In the genomic region with DNA sequence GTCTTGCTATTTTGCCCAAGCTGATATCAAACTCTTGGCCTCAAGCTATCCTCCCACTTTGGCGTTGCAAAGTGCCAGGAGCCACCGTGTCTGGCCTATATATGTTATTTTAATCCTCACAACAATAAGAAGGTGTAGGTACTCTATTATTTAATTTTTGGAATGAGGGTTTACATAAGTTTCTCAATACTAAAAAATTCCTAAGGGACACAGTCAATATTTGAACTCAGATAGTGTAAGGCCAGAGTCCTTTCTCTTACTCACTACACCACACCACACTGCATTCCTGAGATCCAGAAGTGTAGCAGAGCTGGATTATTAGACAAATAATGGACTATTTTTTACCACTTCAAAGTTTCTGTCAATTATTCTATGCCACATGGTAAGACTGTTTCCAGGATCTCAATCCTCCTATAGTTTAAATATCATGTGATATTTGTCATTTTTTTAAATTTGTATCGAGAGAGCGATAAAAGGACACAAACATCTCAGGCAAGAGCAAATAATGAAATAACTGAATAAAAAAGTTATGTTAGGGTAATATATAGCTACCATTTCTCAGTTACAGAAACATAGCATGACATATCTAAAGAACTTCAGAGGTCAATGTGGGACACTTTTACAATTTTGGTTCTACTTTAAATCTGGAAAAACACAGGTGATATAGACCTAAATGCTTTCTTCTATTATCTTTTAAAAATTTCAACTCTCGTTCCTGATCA, we compare ENCODE assay signal across 1 cellular context.
TF ChIP-seq lines count a peak whose summit lies in the region.

No MANE protein-coding gene starts in this region.

TF ChIP-seq in HepG2, 621 proteins besides CTCF, POLR2A, EP300 and RAD21 (continued from another document and continues in another):
- TF ChIP-seq SP1 (IDR thresholded peaks at IDR 0.05): no peak
- no peak for TF ChIP-seq SP1 (CRISPR knock-in tag; IDR thresholded peaks at IDR 0.05)
- no peak for TF ChIP-seq ZBTB8A (CRISPR knock-in tag; IDR thresholded peaks at IDR 0.05; ENCODE audit: borderline replicate concordance, low read depth)
- TF ChIP-seq DNMT3B (CRISPR knock-in tag; conservative IDR thresholded peaks at IDR 0.05): no peak; the same call in 1 of the 2 replicates
- TF ChIP-seq ZNF362 (CRISPR knock-in tag; IDR thresholded peaks at IDR 0.05; ENCODE audit: borderline replicate concordance): peak; percentile 83; the same call in 1 of the 2 replicates
- TF ChIP-seq ZNF574 (CRISPR knock-in tag; IDR thresholded peaks at IDR 0.05): no peak
- peak; percentile 72 for TF ChIP-seq TCF7L2 (IDR thresholded peaks at IDR 0.05; ENCODE audit: low read depth, low read length)
- TF ChIP-seq SP4 (CRISPR knock-in tag; IDR thresholded peaks at IDR 0.05): no peak
- TF ChIP-seq, protein P1, sequence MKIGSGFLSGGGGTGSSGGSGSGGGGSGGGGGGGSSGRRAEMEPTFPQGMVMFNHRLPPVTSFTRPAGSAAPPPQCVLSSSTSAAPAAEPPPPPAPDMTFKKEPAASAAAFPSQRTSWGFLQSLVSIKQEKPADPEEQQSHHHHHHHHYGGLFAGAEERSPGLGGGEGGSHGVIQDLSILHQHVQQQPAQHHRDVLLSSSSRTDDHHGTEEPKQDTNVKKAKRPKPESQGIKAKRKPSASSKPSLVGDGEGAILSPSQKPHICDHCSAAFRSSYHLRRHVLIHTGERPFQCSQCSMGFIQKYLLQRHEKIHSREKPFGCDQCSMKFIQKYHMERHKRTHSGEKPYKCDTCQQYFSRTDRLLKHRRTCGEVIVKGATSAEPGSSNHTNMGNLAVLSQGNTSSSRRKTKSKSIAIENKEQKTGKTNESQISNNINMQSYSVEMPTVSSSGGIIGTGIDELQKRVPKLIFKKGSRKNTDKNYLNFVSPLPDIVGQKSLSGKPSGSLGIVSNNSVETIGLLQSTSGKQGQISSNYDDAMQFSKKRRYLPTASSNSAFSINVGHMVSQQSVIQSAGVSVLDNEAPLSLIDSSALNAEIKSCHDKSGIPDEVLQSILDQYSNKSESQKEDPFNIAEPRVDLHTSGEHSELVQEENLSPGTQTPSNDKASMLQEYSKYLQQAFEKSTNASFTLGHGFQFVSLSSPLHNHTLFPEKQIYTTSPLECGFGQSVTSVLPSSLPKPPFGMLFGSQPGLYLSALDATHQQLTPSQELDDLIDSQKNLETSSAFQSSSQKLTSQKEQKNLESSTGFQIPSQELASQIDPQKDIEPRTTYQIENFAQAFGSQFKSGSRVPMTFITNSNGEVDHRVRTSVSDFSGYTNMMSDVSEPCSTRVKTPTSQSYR (CRISPR knock-in tag; IDR thresholded peaks at IDR 0.05; ENCODE audit: borderline replicate concordance): peak; percentile 37; the same call in 1 of the 2 replicates
- TF ChIP-seq ZNF776 (CRISPR knock-in tag; IDR thresholded peaks at IDR 0.05): no peak
- no peak for TF ChIP-seq ZFY (CRISPR knock-in tag; IDR thresholded peaks at IDR 0.05)
- TF ChIP-seq ZNF274 (CRISPR knock-in tag; IDR thresholded peaks at IDR 0.05): no peak
- TF ChIP-seq SUZ12 (IDR thresholded peaks at IDR 0.05; ENCODE audit: low read depth, low read length): no peak
- TF ChIP-seq MATR3 (CRISPR knock-in tag; IDR thresholded peaks at IDR 0.05): no peak
- TF ChIP-seq SOX6 (IDR thresholded peaks at IDR 0.05): no peak
- peak; percentile 95 for TF ChIP-seq SOX6 (CRISPR knock-in tag; IDR thresholded peaks at IDR 0.05)
- TF ChIP-seq, protein P2, sequence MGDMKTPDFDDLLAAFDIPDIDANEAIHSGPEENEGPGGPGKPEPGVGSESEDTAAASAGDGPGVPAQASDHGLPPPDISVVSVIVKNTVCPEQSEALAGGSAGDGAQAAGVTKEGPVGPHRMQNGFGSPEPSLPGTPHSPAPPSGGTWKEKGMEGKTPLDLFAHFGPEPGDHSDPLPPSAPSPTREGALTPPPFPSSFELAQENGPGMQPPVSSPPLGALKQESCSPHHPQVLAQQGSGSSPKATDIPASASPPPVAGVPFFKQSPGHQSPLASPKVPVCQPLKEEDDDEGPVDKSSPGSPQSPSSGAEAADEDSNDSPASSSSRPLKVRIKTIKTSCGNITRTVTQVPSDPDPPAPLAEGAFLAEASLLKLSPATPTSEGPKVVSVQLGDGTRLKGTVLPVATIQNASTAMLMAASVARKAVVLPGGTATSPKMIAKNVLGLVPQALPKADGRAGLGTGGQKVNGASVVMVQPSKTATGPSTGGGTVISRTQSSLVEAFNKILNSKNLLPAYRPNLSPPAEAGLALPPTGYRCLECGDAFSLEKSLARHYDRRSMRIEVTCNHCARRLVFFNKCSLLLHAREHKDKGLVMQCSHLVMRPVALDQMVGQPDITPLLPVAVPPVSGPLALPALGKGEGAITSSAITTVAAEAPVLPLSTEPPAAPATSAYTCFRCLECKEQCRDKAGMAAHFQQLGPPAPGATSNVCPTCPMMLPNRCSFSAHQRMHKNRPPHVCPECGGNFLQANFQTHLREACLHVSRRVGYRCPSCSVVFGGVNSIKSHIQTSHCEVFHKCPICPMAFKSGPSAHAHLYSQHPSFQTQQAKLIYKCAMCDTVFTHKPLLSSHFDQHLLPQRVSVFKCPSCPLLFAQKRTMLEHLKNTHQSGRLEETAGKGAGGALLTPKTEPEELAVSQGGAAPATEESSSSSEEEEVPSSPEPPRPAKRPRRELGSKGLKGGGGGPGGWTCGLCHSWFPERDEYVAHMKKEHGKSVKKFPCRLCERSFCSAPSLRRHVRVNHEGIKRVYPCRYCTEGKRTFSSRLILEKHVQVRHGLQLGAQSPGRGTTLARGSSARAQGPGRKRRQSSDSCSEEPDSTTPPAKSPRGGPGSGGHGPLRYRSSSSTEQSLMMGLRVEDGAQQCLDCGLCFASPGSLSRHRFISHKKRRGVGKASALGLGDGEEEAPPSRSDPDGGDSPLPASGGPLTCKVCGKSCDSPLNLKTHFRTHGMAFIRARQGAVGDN (CRISPR knock-in tag; IDR thresholded peaks at IDR 0.05): no peak
- no peak for TF ChIP-seq AKNA (CRISPR knock-in tag; IDR thresholded peaks at IDR 0.05; ENCODE audit: borderline replicate concordance)
- peak; percentile 15; the same call in 1 of the 2 replicates for TF ChIP-seq ZNF562 (CRISPR knock-in tag; IDR thresholded peaks at IDR 0.05; ENCODE audit: borderline replicate concordance)
- TF ChIP-seq, protein P3, sequence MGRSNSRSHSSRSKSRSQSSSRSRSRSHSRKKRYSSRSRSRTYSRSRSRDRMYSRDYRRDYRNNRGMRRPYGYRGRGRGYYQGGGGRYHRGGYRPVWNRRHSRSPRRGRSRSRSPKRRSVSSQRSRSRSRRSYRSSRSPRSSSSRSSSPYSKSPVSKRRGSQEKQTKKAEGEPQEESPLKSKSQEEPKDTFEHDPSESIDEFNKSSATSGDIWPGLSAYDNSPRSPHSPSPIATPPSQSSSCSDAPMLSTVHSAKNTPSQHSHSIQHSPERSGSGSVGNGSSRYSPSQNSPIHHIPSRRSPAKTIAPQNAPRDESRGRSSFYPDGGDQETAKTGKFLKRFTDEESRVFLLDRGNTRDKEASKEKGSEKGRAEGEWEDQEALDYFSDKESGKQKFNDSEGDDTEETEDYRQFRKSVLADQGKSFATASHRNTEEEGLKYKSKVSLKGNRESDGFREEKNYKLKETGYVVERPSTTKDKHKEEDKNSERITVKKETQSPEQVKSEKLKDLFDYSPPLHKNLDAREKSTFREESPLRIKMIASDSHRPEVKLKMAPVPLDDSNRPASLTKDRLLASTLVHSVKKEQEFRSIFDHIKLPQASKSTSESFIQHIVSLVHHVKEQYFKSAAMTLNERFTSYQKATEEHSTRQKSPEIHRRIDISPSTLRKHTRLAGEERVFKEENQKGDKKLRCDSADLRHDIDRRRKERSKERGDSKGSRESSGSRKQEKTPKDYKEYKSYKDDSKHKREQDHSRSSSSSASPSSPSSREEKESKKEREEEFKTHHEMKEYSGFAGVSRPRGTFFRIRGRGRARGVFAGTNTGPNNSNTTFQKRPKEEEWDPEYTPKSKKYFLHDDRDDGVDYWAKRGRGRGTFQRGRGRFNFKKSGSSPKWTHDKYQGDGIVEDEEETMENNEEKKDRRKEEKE (IDR thresholded peaks at IDR 0.05): no peak
- no peak for TF ChIP-seq GABPB1 (CRISPR knock-in tag; IDR thresholded peaks at IDR 0.05)
- no peak for TF ChIP-seq KAT7 (CRISPR knock-in tag; IDR thresholded peaks at IDR 0.05; ENCODE audit: borderline replicate concordance)
- TF ChIP-seq, protein P4, sequence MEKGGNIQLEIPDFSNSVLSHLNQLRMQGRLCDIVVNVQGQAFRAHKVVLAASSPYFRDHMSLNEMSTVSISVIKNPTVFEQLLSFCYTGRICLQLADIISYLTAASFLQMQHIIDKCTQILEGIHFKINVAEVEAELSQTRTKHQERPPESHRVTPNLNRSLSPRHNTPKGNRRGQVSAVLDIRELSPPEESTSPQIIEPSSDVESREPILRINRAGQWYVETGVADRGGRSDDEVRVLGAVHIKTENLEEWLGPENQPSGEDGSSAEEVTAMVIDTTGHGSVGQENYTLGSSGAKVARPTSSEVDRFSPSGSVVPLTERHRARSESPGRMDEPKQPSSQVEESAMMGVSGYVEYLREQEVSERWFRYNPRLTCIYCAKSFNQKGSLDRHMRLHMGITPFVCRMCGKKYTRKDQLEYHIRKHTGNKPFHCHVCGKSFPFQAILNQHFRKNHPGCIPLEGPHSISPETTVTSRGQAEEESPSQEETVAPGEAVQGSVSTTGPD (CRISPR knock-in tag; IDR thresholded peaks at IDR 0.05): no peak
- peak; percentile 98 for TF ChIP-seq ISL2 (CRISPR knock-in tag; IDR thresholded peaks at IDR 0.05)
- TF ChIP-seq MAFK (conservative IDR thresholded peaks at IDR 0.05 in 1 of 2, IDR thresholded peaks at IDR 0.05 in 1 of 2; ENCODE audit: low read length in 2 of 2): no peak
- no peak for TF ChIP-seq ZNF10 (CRISPR knock-in tag; IDR thresholded peaks at IDR 0.05; ENCODE audit: borderline replicate concordance, low read depth)
- TF ChIP-seq ELF1 (CRISPR knock-in tag; IDR thresholded peaks at IDR 0.05): 0 out of 2 replicates have a peak, but pooled peaks have one; percentile 13
- TF ChIP-seq ZNF615 (CRISPR knock-in tag; IDR thresholded peaks at IDR 0.05; ENCODE audit: borderline replicate concordance): no peak
- TF ChIP-seq PAWR (CRISPR knock-in tag; IDR thresholded peaks at IDR 0.05; ENCODE audit: borderline replicate concordance): no peak
- peak; percentile 98 for TF ChIP-seq HMG20A (CRISPR knock-in tag; IDR thresholded peaks at IDR 0.05; ENCODE audit: borderline replicate concordance)
- TF ChIP-seq TP53 (CRISPR knock-in tag; conservative IDR thresholded peaks at IDR 0.05): no peak
- TF ChIP-seq ZNF367 (CRISPR knock-in tag; IDR thresholded peaks at IDR 0.05; ENCODE audit: borderline replicate concordance): no peak
